ENCODE assay signal across 1 cellular context in genomic region chr18:78977627-78978271, GRCh38.
TF ChIP-seq lines count a peak whose summit lies in the region.

No MANE protein-coding gene starts in this region.

TF ChIP-seq in H1, 55 proteins besides CTCF, POLR2A, EP300 and RAD21:
- TF ChIP-seq HDAC2 (IDR thresholded peaks at IDR 0.05; ENCODE audit: borderline replicate concordance in 1 of 2, low read depth in 2 of 2, low read length in 2 of 2) (peak in 1 of 2 experiments; percentile 17; a peak in 1 of 4 replicates), SUZ12 (IDR thresholded peaks at IDR 0.05; ENCODE audit: low read length) (peak; percentile 85), SIRT6 (IDR thresholded peaks at IDR 0.05; ENCODE audit: low read length) (no peak), CHD7 (IDR thresholded peaks at IDR 0.05; ENCODE audit: insufficient replicate concordance, low read length) (no peak), EZH2 (IDR thresholded peaks at IDR 0.05; ENCODE audit: low read depth, low read length, severe bottlenecking) (peak; percentile 29), KDM4A (IDR thresholded peaks at IDR 0.05; ENCODE audit: low read depth, low read length, severe bottlenecking) (peak; percentile 16), MAFK (IDR thresholded peaks at IDR 0.05; ENCODE audit: low read depth, low read length) (no peak), GTF2F1 (IDR thresholded peaks at IDR 0.05; ENCODE audit: borderline replicate concordance, low read depth, low read length) (no peak), FOSL1 (IDR thresholded peaks at IDR 0.05; ENCODE audit: insufficient read depth, low read depth, low read length) (no peak)
